ENCODE assay signal across 7 cellular contexts in the genomic region with DNA sequence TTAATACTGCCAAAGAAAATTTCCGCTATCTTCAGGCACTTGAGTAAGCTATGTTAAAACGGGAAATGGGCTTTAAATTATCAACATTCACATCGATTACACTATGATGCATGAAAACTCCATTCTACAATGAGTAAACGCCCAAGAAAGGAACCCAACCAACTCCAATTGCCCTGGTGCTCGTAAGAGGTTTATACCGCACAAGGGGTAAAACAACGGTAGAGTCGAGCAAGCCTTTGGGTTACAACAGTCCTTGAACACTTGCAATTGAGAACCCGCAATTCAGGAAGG. TPM values are rescaled to one million over a fixed set of nuclear protein-coding genes. Genes with fewer than 3 reads are reported as not detected.
A peak's percentile ranks its signal among the peaks of the same experiment; 100 is the strongest.
DNase-seq lines count a peak whose midpoint lies in the region; ATAC-seq and TF ChIP-seq lines count a peak whose summit lies in the region.

No MANE protein-coding gene starts in this region.

- H3K27me3 ChIP-seq in mammary epithelial cell (ENCODE audit: insufficient read depth, low read length) (peaks cover 2% of the 10 kb centered on the region), lung (ENCODE audit: control insufficient read depth, insufficient read depth) (no peaks in the 10 kb centered on the region), transverse colon (no peaks in the 10 kb centered on the region)

- intact Hi-C loops in mammary epithelial cell (cut with micrococcal nuclease) (loop anchor here (1.0 to 5.0 kb wide), 3 partner anchors 45 to 542 kb away; partner anchors contain the start of genes ISCA1 and NAA35), transverse colon (cut with DNase I; ENCODE audit: low total_unique reads) (no loop called here)

- H2AFZ ChIP-seq in mammary epithelial cell (ENCODE audit: low read depth, low read length) = peak overlapping the region; percentile 99

- 19% methylated on average over 9 of the region's 9 CpGs for WGBS in mammary epithelial cell (ENCODE audit: low coverage, missing lambda C conversion rate)
- 1 to 2% methylated on average over 9 of the region's 9 CpGs for WGBS in lung, 2 donors
- WGBS in transverse colon (ENCODE audit: low coverage in 1 of 2), 2 donors = 3 to 10% methylated on average over 4 to 9 of the region's 9 CpGs

- no peak for TF ChIP-seq EP300 in transverse colon (IDR thresholded peaks at IDR 0.05; ENCODE audit: low read depth)

- peak overlapping the region; percentile 71 to 82 (median 77) for H3K4me3 ChIP-seq in mammary epithelial cell (replicated peaks in 1 of 3; ENCODE audit: insufficient read depth in 1 of 3, low read depth in 2 of 3, low read length in 3 of 3)
- peak overlapping the region; percentile 88 for H3K4me3 ChIP-seq in lung
- peak overlapping the region; percentile 76 to 97 (median 90) for H3K4me3 ChIP-seq in transverse colon

- H3K4me1 ChIP-seq in mammary epithelial cell (ENCODE audit: insufficient read depth, low read length) (peaks cover 16% of the 10 kb centered on the region), lung (ENCODE audit: control insufficient read depth in 2 of 2, insufficient read depth in 2 of 2, low read length in 2 of 2) (peaks cover 0 to 4% of the 10 kb centered on the region in 2 donors), transverse colon (peaks cover 5 to 20% (median 17%) of the 10 kb centered on the region in 4 donors)

- in situ Hi-C loops in mammary epithelial cell (cut with MboI; ENCODE audit: low sequenced_read_pairs in 2 of 2) (no loop called here), transverse colon (cut with MboI; ENCODE audit: low pct_ligation_motif_present in 1 of 4, low pct_unique_long_range_greater_than_20kb in 1 of 4, low sequenced_read_pairs in 3 of 4) (no loop called here)

- H3K79me2 ChIP-seq in mammary epithelial cell (ENCODE audit: insufficient read depth, low read length) = peaks cover 46% of the 10 kb centered on the region

- H4K20me1 ChIP-seq in mammary epithelial cell (ENCODE audit: insufficient read depth, low read length) = no peaks in the 10 kb centered on the region

- no peaks in the 10 kb centered on the region for H3K9me3 ChIP-seq in mammary epithelial cell (replicated peaks; ENCODE audit: insufficient read depth, low read length)
- H3K9me3 ChIP-seq in lung (ENCODE audit: control insufficient read depth in 2 of 2, insufficient read depth in 1 of 2, low read length in 1 of 2) = no peaks in the 10 kb centered on the region
- no peaks in the 10 kb centered on the region for H3K9me3 ChIP-seq in transverse colon

- no peak for TF ChIP-seq CTCF in mammary epithelial cell (conservative IDR thresholded peaks at IDR 0.05 in 1 of 2, IDR thresholded peaks at IDR 0.05 in 1 of 2; ENCODE audit: extremely low read depth in 1 of 2, insufficient read depth in 1 of 2, low read depth in 1 of 2, low read length in 2 of 2)
- no peak for TF ChIP-seq CTCF in lung (IDR thresholded peaks at IDR 0.05; ENCODE audit: control extremely low read depth, extremely low read depth)
- TF ChIP-seq CTCF in transverse colon (IDR thresholded peaks at IDR 0.05) = no peak

- no TSS peak for BruUV-seq in mammary epithelial cell (replicated peaks; lab: Mats Ljungman, UMichigan)

- H3K9ac ChIP-seq in mammary epithelial cell (ENCODE audit: insufficient read depth, low read length) = peak overlapping the region; percentile 86

- no peaks in the 10 kb centered on the region for H3K36me3 ChIP-seq in mammary epithelial cell (ENCODE audit: insufficient read depth, low read length)
- no peaks in the 10 kb centered on the region for H3K36me3 ChIP-seq in lung (ENCODE audit: control insufficient read depth in 2 of 2, insufficient read depth in 2 of 2, low read length in 2 of 2)
- H3K36me3 ChIP-seq in transverse colon = no peaks in the 10 kb centered on the region

- no peak for TF ChIP-seq POLR2A in transverse colon (IDR thresholded peaks at IDR 0.05)

- H3K4me2 ChIP-seq in mammary epithelial cell (ENCODE audit: insufficient read depth, low read depth, low read length) = peak overlapping the region; percentile 82

- dilution Hi-C loops in mammary epithelial cell (cut with HindIII; ENCODE audit: low sequenced_read_pairs) = no loop called here

- DNase-seq in NOMO-1 (lab: John Stamatoyannopoulos, UW; ENCODE audit: unreplicated experiment in 2 of 2) (peak; percentile 65 to 70), mammary epithelial cell (no peak), lung (ENCODE audit: low spot score) (no peak), transverse colon (no peak), middle frontal gyrus (ENCODE audit: extremely low spot score, low spot score) (no peak)

- peak overlapping the region; percentile 80 for H3K27ac ChIP-seq in mammary epithelial cell (ENCODE audit: insufficient read depth, low read depth, low read length)
- H3K27ac ChIP-seq in lung (ENCODE audit: low read depth in 1 of 2, low read length in 1 of 2) = peak overlapping the region; percentile 91 to 96
- peak overlapping the region; percentile 84 to 93 (median 92) for H3K27ac ChIP-seq in transverse colon

- CTCF ChIA-PET in mammary epithelial cell (lab: Charles Lee; ENCODE audit: low non-redundant PET) = no interaction called here

- peak; percentile 6 for ATAC-seq in GM21526 (IDR thresholded peaks at IDR 0.05; ENCODE audit: low FRiP score, unreplicated experiment)
- no peak for ATAC-seq in lung (ENCODE audit: insufficient read depth, low FRiP score)
- ATAC-seq in HG02840 (IDR thresholded peaks at IDR 0.05; ENCODE audit: low FRiP score, unreplicated experiment) = no peak

RNA-seq across cellular contexts. Expression of gene AGTPBP1, which starts 1.0 kb away (rescaled TPM):
- 10 to 100 TPM; 12.9 to 18.3 TPM for total RNA-seq in mammary epithelial cell
- 6.2 TPM for polyA plus RNA-seq in mammary epithelial cell
- 33.5 TPM for polyA minus RNA-seq in mammary epithelial cell
- total RNA-seq in lung = 10 to 100 TPM; 29.4 to 55.9 TPM
- polyA plus RNA-seq in lung = 10 to 100 TPM; 10.6 to 15.4 TPM
- total RNA-seq in transverse colon = 10 to 100 TPM in 3 of 4 donors, 1 to 10 TPM in 1; 4.1 to 21.0 (median 15.4) TPM

Comparison
In these comparisons a context has a peak if more than half of its experiments do, and no peak if none do; other contexts are left out.
1. DNase-seq: peak in NOMO-1 (2 of 2); none in mammary epithelial cell (single experiment), lung (single experiment), transverse colon (single experiment) and middle frontal gyrus (single experiment).
2. Peak in every context shown above with its lines, with median percentiles within 50 percentile points of each other: H3K27ac ChIP-seq and H3K4me3 ChIP-seq.